Comparison of ENCODE assay signal across 22 cellular contexts in genomic region chr19:31126236-31126635, GRCh38.
"Had no signal": no experiment of that assay in that cellular context is flagged by ENCODE, and none has a peak within 500 bp of the region (broad histone marks: within the 10 kb centered on the region; RNA-seq: fewer than 3 reads in every experiment).

No MANE protein-coding gene starts in this region.

- H3K36me3 ChIP-seq: breast epithelium, neural progenitor cell, pancreas, tibial nerve, uterus had no signal

- H3K9me3 ChIP-seq: breast epithelium, pancreas, uterus had no signal

- DNase-seq: activated B cell treated with CpG ODN at 0.5 μM for 24 hours; activated CD4-positive, alpha-beta T cell treated with anti-CD3 and anti-CD28 coated beads for 48 hours; activated CD8-positive, alpha-beta memory T cell treated with anti-CD3 and anti-CD28 coated beads, Interleukin-2, amount 50 U/mL, for 48 hours; activated CD8-positive, alpha-beta T cell treated with anti-CD3 and anti-CD28 coated beads, Interleukin-2, amount 10 ng/mL, durations not matched to agents 7 days and 5 days; activated gamma-delta T cell; activated T-cell treated with anti-CD3 and anti-CD28 coated beads, Interleukin-2, amount 50 U/mL, for 72 hours; amygdala; cerebellar nuclear complex; effector memory CD8-positive, alpha-beta T cell; naive B cell; pancreas; stimulated activated CD4-positive, alpha-beta T cell treated with anti-CD3 and anti-CD28 coated beads, Interleukin-15, amount 100 ng/mL, for 24 hours; stimulated activated CD4-positive, alpha-beta T cell treated with anti-CD3 and anti-CD28 coated beads, Interleukin-4, amount 100 ng/mL, for 1 hour; stimulated activated naive CD4-positive, alpha-beta T cell treated with Interleukin-2 at 50 U/mL for 16 hours; substantia nigra; T-helper 17 cell; uterus had no signal

- H3K4me1 ChIP-seq: breast epithelium, neural progenitor cell, pancreas, tibial nerve, uterus had no signal

- ATAC-seq: activated CD8-positive, alpha-beta T cell treated with anti-CD3 and anti-CD28 coated beads, Interleukin-2, amount 10 ng/mL, durations not matched to agents 7 days and 5 days; activated T-cell treated with anti-CD3 and anti-CD28 coated beads, Interleukin-2, amount 50 U/mL, for 72 hours; effector memory CD8-positive, alpha-beta T cell; left lobe of liver; pancreas; T-helper 17 cell had no signal

- H3K79me2 ChIP-seq: hepatocyte had no signal

- H3K4me3 ChIP-seq: breast epithelium, hepatocyte, neural progenitor cell, pancreas, tibial nerve, uterus had no signal

- H3K9ac ChIP-seq: neural progenitor cell had no signal

- H3K27ac ChIP-seq: breast epithelium, neural progenitor cell, pancreas, tibial nerve had no signal

- H3K4me2 ChIP-seq: hepatocyte, neural progenitor cell had no signal

- H3K27me3 ChIP-seq: breast epithelium, hepatocyte, neural progenitor cell, pancreas, tibial nerve, uterus had no signal

- H2AFZ ChIP-seq: hepatocyte, neural progenitor cell had no signal
